In the genomic region with DNA sequence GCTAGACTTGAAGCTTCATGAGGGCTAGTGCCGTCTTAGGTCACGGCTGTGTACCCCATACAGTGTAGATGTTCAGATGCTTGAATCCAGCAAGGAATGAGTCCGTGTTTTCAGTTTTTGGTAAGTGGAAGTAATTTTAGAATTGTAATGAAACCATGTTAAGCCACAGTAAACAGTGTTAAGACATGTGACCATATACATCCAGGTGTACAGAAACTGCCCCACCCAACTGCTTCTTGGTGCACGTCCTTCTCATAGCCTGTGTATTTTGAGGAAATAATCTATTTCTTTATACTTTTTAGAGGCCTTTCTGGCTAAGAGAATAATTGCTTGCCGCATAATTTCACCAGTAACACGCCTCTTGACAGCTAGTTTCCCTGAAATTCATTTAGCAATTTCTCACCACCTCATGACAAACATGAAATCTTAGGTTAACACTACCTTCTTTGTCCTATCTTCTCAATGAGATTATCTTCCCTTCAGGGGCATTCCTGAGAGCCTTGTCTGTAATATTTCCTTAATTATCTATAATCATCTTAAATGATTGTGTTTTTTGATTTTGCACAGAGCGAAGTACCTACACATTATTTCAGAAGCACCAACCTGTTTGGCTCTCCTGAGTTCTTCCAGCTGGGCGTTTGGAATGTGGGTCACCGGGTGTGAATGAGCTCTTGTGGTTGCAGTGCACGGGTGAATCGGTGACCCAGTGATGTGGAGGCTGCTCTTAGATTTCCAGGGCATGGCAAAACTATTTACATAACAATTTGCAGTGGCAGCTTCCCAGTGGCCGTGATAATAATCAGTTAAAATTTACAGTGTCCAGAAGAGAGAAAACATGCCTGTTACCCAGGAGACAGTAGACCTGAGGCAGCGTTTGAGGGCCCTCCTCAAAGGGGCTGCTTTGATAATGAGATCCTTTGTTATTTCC, we compare ENCODE assay signal across 12 cellular contexts. TPM values are rescaled to one million over a fixed set of nuclear protein-coding genes. Genes with fewer than 3 reads are reported as not detected.
DNase-seq lines count a peak whose midpoint lies in the region; ATAC-seq, FAIRE-seq and TF ChIP-seq lines count a peak whose summit lies in the region.
"Had no signal": no experiment of that assay in that cellular context is flagged by ENCODE, and none has a peak within 500 bp of the region (broad histone marks: within the 10 kb centered on the region; RNA-seq: fewer than 3 reads in every experiment).

No MANE protein-coding gene starts in this region.

- DNase-seq in right lobe of liver (no peak), HepG2 (ENCODE audit: low spot score) (no peak), RPMI8226 (peak; percentile 55), kidney epithelial cell (ENCODE audit: low read depth) (peak; percentile 44), NCI-H128 (lab: John Stamatoyannopoulos, UW; ENCODE audit: unreplicated experiment) (no peak), OCI-LY7 (ENCODE audit: low spot score) (no peak)
- DNase-seq: activated CD8-positive, alpha-beta memory T cell treated with anti-CD3 and anti-CD28 coated beads, Interleukin-2, amount 50 U/mL, for 4 hours; Calu3; effector CD4-positive, alpha-beta T cell; mesendoderm had no signal

- FAIRE-seq in HepG2 (lab: Jason Lieb, UNC), result no peak

- no peak overlapping the region for H3K9ac ChIP-seq in HepG2 (ENCODE audit: insufficient read depth, low read depth, low read length)

- H3K27me3 ChIP-seq in right lobe of liver (no peaks in the 10 kb centered on the region), HepG2 (ENCODE audit: control insufficient read depth in 1 of 2, insufficient read depth in 2 of 2, low read length in 2 of 2) (no peaks in the 10 kb centered on the region), kidney epithelial cell (ENCODE audit: control insufficient read depth, insufficient read depth, low read length) (no peaks in the 10 kb centered on the region)

- H4K20me1 ChIP-seq in HepG2 (ENCODE audit: insufficient read depth, low read length) (peaks cover 21% of the 10 kb centered on the region; the same call in 1 of the 2 replicates), OCI-LY7 (ENCODE audit: insufficient read depth, low read length) (no peaks in the 10 kb centered on the region)

- H3K4me2 ChIP-seq in HepG2 (ENCODE audit: low read depth, low read length) (no peak overlapping the region), OCI-LY7 (ENCODE audit: low read length) (no peak overlapping the region)

- H3K36me3 ChIP-seq in right lobe of liver (peaks cover 0 to 25% (median 13%) of the 10 kb centered on the region in 4 donors), HepG2 (replicated peaks in 1 of 2; ENCODE audit: control insufficient read depth in 1 of 2, insufficient read depth in 2 of 2, low read length in 2 of 2) (peaks cover 9 to 59% of the 10 kb centered on the region in 2 experiments; a peak in 4 of 5 replicates), kidney epithelial cell (ENCODE audit: control insufficient read depth, insufficient read depth, low read length) (no peaks in the 10 kb centered on the region), OCI-LY7 (ENCODE audit: insufficient read depth, low read length) (peaks cover 55% of the 10 kb centered on the region)

- BruUV-seq in HepG2 (replicated peaks; lab: Mats Ljungman, UMichigan) (no TSS peak), OCI-LY7 (replicated peaks; lab: Mats Ljungman, UMichigan) (no TSS peak)

- 76% methylated on average over 13 of the region's 13 CpGs for WGBS in right lobe of liver (ENCODE audit: insufficient coverage, low coverage, low lambda C conversion rate, missing lambda C conversion rate)
- 90% methylated on average over 13 of the region's 13 CpGs for WGBS in HepG2 (ENCODE audit: low lambda C conversion rate)

- H2AFZ ChIP-seq in HepG2 (ENCODE audit: low read length) (no peak overlapping the region), OCI-LY7 (ENCODE audit: low read length) (no peak overlapping the region)

- TF ChIP-seq POLR2A in right lobe of liver (IDR thresholded peaks at IDR 0.05), result no peak
- no peak for TF ChIP-seq POLR2A in HepG2 (IDR thresholded peaks at IDR 0.05; ENCODE audit: insufficient read depth in 1 of 2, low read depth in 2 of 2, low read length in 2 of 2)

- intact Hi-C loops in right lobe of liver (cut with DNase I), result no loop called here
- intact Hi-C loops in HepG2 (cut with micrococcal nuclease; ENCODE audit: unreplicated experiment), result no loop called here
- intact Hi-C loops in OCI-LY7 (cut with micrococcal nuclease; ENCODE audit: unreplicated experiment), result no loop called here

- TF ChIP-seq EP300 in HepG2 (IDR thresholded peaks at IDR 0.05; ENCODE audit: low read depth in 2 of 2, low read length in 2 of 2) (no peak), HepG2 (CRISPR knock-in tag; IDR thresholded peaks at IDR 0.05; ENCODE audit: borderline replicate concordance) (no peak)

- POLR2A ChIA-PET in HepG2 (lab: Yijun Ruan, JAX), result no interaction called here
- POLR2A ChIA-PET in OCI-LY7 (lab: Charles Lee), result no interaction called here

- no peak for TF ChIP-seq RAD21 in HepG2 (CRISPR knock-in tag; IDR thresholded peaks at IDR 0.05)

- no peak overlapping the region for H3K4me3 ChIP-seq in right lobe of liver
- no peak overlapping the region for H3K4me3 ChIP-seq in HepG2 (replicated peaks in 1 of 3; ENCODE audit: insufficient read depth in 1 of 3, low read depth in 2 of 3, low read length in 3 of 3)
- H3K4me3 ChIP-seq in kidney epithelial cell (ENCODE audit: low read depth, low read length), result no peak overlapping the region
- H3K4me3 ChIP-seq in OCI-LY7 (ENCODE audit: low read depth, low read length, poor library complexity, severe bottlenecking), result no peak overlapping the region

- TF ChIP-seq CTCF in right lobe of liver (IDR thresholded peaks at IDR 0.05), result no peak
- TF ChIP-seq CTCF in HepG2 (CRISPR knock-in tag; IDR thresholded peaks at IDR 0.05), result no peak
- no peak for TF ChIP-seq CTCF in kidney epithelial cell (IDR thresholded peaks at IDR 0.05; ENCODE audit: insufficient read depth, low read length, poor library complexity, severe bottlenecking)
- TF ChIP-seq CTCF in OCI-LY7 (conservative IDR thresholded peaks at IDR 0.05; ENCODE audit: low read length), result no peak

- H3K79me2 ChIP-seq in HepG2 (ENCODE audit: insufficient read depth, low read length) (peaks cover 46% of the 10 kb centered on the region), OCI-LY7 (ENCODE audit: insufficient read depth, low read depth, low read length) (peaks cover 7% of the 10 kb centered on the region; the same call in 1 of the 2 replicates)

- in situ Hi-C loops in HepG2 (cut with HindIII; ENCODE audit: extremely low pct_ligation_motif_present, low pct_unique_long_range_greater_than_20kb), result no loop called here

- ATAC-seq in right lobe of liver (peak in 3 of 4 donors; percentile 34 to 57 (median 53)), HepG2 (no peak), HG02870 (IDR thresholded peaks at IDR 0.05; ENCODE audit: unreplicated experiment) (no peak), HG03521 (IDR thresholded peaks at IDR 0.05; ENCODE audit: unreplicated experiment) (no peak)

- H3K27ac ChIP-seq in right lobe of liver (no peak overlapping the region), HepG2 (ENCODE audit: extremely low read length, insufficient read depth, low read length) (no peak overlapping the region), OCI-LY7 (ENCODE audit: low read depth, low read length, poor library complexity, severe bottlenecking) (no peak overlapping the region)

- H3K9me3 ChIP-seq in right lobe of liver, result no peaks in the 10 kb centered on the region
- H3K9me3 ChIP-seq in HepG2 (ENCODE audit: low read length), result no peaks in the 10 kb centered on the region
- no peaks in the 10 kb centered on the region for H3K9me3 ChIP-seq in OCI-LY7 (ENCODE audit: low read length)

- H3K4me1 ChIP-seq in right lobe of liver (peaks cover 0 to 27% (median 13%) of the 10 kb centered on the region in 4 donors), HepG2 (ENCODE audit: insufficient read depth, low read length) (peaks cover 17% of the 10 kb centered on the region), OCI-LY7 (ENCODE audit: insufficient read depth, low read length, poor library complexity, severe bottlenecking) (peaks cover 8% of the 10 kb centered on the region)

- CTCF ChIA-PET in HepG2 (lab: Yijun Ruan, JAX; ENCODE audit: low intra/inter-chr PET ratio, low total read pairs) (no interaction called here), OCI-LY7 (lab: Charles Lee; ENCODE audit: unreplicated experiment) (no interaction called here)

- H3K9me2 ChIP-seq in OCI-LY7 (ENCODE audit: insufficient read depth, low read length), result no peaks in the 10 kb centered on the region

TF ChIP-seq in HepG2, 621 proteins besides CTCF, POLR2A, EP300 and RAD21:
- TF ChIP-seq ZNF674 (CRISPR knock-in tag; IDR thresholded peaks at IDR 0.05; ENCODE audit: low read depth), result no peak
- TF ChIP-seq TSC22D2 (CRISPR knock-in tag; IDR thresholded peaks at IDR 0.05; ENCODE audit: borderline replicate concordance), result no peak
- TF ChIP-seq SOX6 (IDR thresholded peaks at IDR 0.05), result no peak
- no peak for TF ChIP-seq SOX6 (CRISPR knock-in tag; IDR thresholded peaks at IDR 0.05)

RNA-seq across cellular contexts. Expression of gene TADA2B, which starts 50.2 kb away (rescaled TPM):
- total RNA-seq in right lobe of liver (10 to 100 TPM; 12.1 to 16.3 (median 14.0) TPM), HepG2 (2016; rRNA removed; fragmentation: Illumina TruSeq; extraction: Trizol) (8.6 and 8.9 TPM in 2 replicates), kidney epithelial cell (26.9 and 27.9 TPM in 2 replicates), OCI-LY7 (2022) (20.2 and 20.3 TPM in 2 replicates)
- 2.2 and 3.1 TPM in 2 replicates for total RNA-seq in HepG2 (2016; cell fraction: cytosol; rRNA removed; fragmentation: Illumina TruSeq; extraction: Trizol; ENCODE audit: low read depth)
- total RNA-seq in HepG2 (2016; cell fraction: insoluble cytoplasmic fraction; rRNA removed; fragmentation: Illumina TruSeq; extraction: Trizol), result 7.2 and 8.0 TPM in 2 replicates
- 11.2 and 13.1 TPM in 2 replicates for total RNA-seq in HepG2 (2016; cell fraction: membrane; rRNA removed; fragmentation: Illumina TruSeq; extraction: Trizol)
- 5.6 and 5.9 TPM in 2 replicates for total RNA-seq in HepG2 (2016; cell fraction: nucleus; rRNA removed; fragmentation: Illumina TruSeq; extraction: Trizol)
- 4.6 and 5.1 TPM in 2 replicates for polyA plus RNA-seq in HepG2 (2011; rRNA removed)
- 5.0 and 5.2 TPM in 2 replicates for polyA plus RNA-seq in HepG2 (2011; cell fraction: cytosol; rRNA removed)
- 5.8 and 6.6 TPM in 2 replicates for polyA plus RNA-seq in HepG2 (2011; cell fraction: nucleus; rRNA removed)
- 8.0 and 9.4 TPM in 2 replicates for polyA plus RNA-seq in HepG2 (2012)
- polyA plus RNA-seq in HepG2 (2016; cell fraction: cytosol; fragmentation: Illumina TruSeq; extraction: Trizol; ENCODE audit: low read depth), result 2.2 and 2.7 TPM in 2 replicates
- 10.4 and 13.0 TPM in 2 replicates for polyA plus RNA-seq in HepG2 (2016; cell fraction: insoluble cytoplasmic fraction; fragmentation: Illumina TruSeq; extraction: Trizol; ENCODE audit: low read depth)
- 8.6 and 9.7 TPM in 2 replicates for polyA plus RNA-seq in HepG2 (2016; cell fraction: membrane; fragmentation: Illumina TruSeq; extraction: Trizol; ENCODE audit: low read depth)
- polyA plus RNA-seq in HepG2 (2016; cell fraction: nucleus; fragmentation: Illumina TruSeq; extraction: Trizol; ENCODE audit: insufficient read depth, low read depth), result 10.6 and 12.8 TPM in 2 replicates
- 6.9 and 14.2 TPM in 2 replicates for polyA minus RNA-seq in HepG2 (2011; rRNA and poly(A)+ RNA removed; ENCODE audit: low replicate concordance)
- polyA minus RNA-seq in HepG2 (2011; cell fraction: cytosol; rRNA and poly(A)+ RNA removed), result 3.9 and 5.1 TPM in 2 replicates
- polyA minus RNA-seq in HepG2 (2011; cell fraction: nucleus; rRNA and poly(A)+ RNA removed), result 5.9 and 6.6 TPM in 2 replicates
- total RNA-seq in OCI-LY7 (2014; rRNA removed; shearing (Covaris generic)), result 9.9 and 12.8 TPM in 2 replicates

Comparison
In these comparisons a context has a peak if more than half of its experiments do, and no peak if none do; other contexts are left out.
1. ATAC-seq: peak in right lobe of liver (3 of 4); none in HepG2 (single experiment), HG02870 (single experiment) and HG03521 (single experiment).
2. DNase-seq: peak in RPMI8226 (single experiment) and kidney epithelial cell (single experiment); none in right lobe of liver (0 of 3), HepG2 (single experiment), NCI-H128 (single experiment) and OCI-LY7 (single experiment).